ENCODE assay signal across 5 cellular contexts in genomic region chr1:173044656-173045055, GRCh38.
A peak's percentile ranks its signal among the peaks of the same experiment; 100 is the strongest.
TF ChIP-seq lines count a peak whose summit lies in the region.

No MANE protein-coding gene starts in this region.

TF ChIP-seq in SK-N-SH, 30 proteins besides CTCF, POLR2A, EP300 and RAD21 (continues in another document):
- no peak for TF ChIP-seq ZBTB33 (IDR thresholded peaks at IDR 0.05; ENCODE audit: borderline replicate concordance, low read depth)
- TF ChIP-seq REST (IDR thresholded peaks at IDR 0.05; ENCODE audit: low read depth, low read length) = peak; percentile 85; the same call in 1 of the 2 replicates

TF ChIP-seq in SK-N-SH treated with all-trans-retinoic acid at 6 μM for 48 hours, 23 proteins besides CTCF, POLR2A, EP300 and RAD21 (continued from another document):
- TF ChIP-seq TCF4 (CRISPR knock-in tag; IDR thresholded peaks at IDR 0.05; ENCODE audit: borderline replicate concordance) (no peak), OSR1 (CRISPR knock-in tag; IDR thresholded peaks at IDR 0.05) (no peak), GLIS3 (CRISPR knock-in tag; IDR thresholded peaks at IDR 0.05) (no peak), ZNF8 (CRISPR knock-in tag; IDR thresholded peaks at IDR 0.05) (no peak), ZFP30 (CRISPR knock-in tag; IDR thresholded peaks at IDR 0.05) (no peak), PATZ1 (CRISPR knock-in tag; IDR thresholded peaks at IDR 0.05; ENCODE audit: borderline replicate concordance) (no peak), TSHZ2 (CRISPR knock-in tag; IDR thresholded peaks at IDR 0.05) (no peak)

TF ChIP-seq in HEK293, 187 proteins besides CTCF, POLR2A, EP300 and RAD21 (continued from another document):
- TF ChIP-seq REST (tag by site-specific recombination; IDR thresholded peaks at IDR 0.05) = peak; percentile 74
- TF ChIP-seq SP7 (tag by site-specific recombination; IDR thresholded peaks at IDR 0.05) = no peak

TF ChIP-seq in PFSK-1, 5 proteins besides CTCF, POLR2A, EP300 and RAD21 (continued from another document):
- peak; percentile 46 to 87; a peak in 3 of 4 replicates for TF ChIP-seq REST (IDR thresholded peaks at IDR 0.05; ENCODE audit: insufficient read depth in 1 of 2, low read depth in 2 of 2, low read length in 2 of 2)

TF ChIP-seq in endothelial cell of umbilical vein, 7 proteins besides CTCF, POLR2A, EP300 and RAD21 (continued from another document):
- TF ChIP-seq MAX (IDR thresholded peaks at IDR 0.05; ENCODE audit: insufficient read depth, insufficient read length) (no peak), MYC (IDR thresholded peaks at IDR 0.05; ENCODE audit: low read depth, low read length) (no peak), JUN (IDR thresholded peaks at IDR 0.05; ENCODE audit: borderline replicate concordance, insufficient read depth, insufficient read length, low read depth) (no peak), POLR2AphosphoS5 (IDR thresholded peaks at IDR 0.05; ENCODE audit: insufficient read depth, low read depth, low read length) (no peak)
